ENCODE assay signal across 27 cellular contexts in the genomic region with DNA sequence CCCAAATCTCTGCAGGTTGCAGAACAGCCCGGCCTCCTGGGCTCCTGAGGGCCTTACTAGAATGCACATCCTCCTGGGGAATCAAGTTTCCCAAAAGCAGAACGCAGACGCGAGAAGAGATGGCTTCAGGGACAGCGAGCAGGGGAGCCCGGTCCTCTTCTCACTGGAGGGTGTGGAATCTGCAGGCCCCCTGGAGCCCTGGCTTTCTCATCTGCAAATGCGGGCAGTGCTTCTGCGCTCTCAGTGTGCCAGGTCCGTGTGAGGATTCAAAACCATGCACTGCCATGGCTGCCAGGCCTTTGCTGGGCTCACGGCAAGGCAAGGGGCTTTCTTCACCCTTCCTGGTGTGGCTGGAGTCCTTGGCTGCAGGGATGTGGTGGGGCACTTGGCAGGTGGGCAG.
"Had no signal": no experiment of that assay in that cellular context is flagged by ENCODE, and none has a peak within 500 bp of the region (broad histone marks: within the 10 kb centered on the region; RNA-seq: fewer than 3 reads in every experiment).

No MANE protein-coding gene starts in this region.

- H3K4me1 Mint-ChIP-seq: immature natural killer cell; mesothelial cell of epicardium; naive B cell; natural killer cell; stimulated activated memory B cell treated with anti-CD40 and anti-IgM and Interleukin-4, amounts not matched to agents 10 μg/mL and 1 μg/mL and 100 μg/mL, for 72 hours had no signal

- H3K4me2 ChIP-seq: neural progenitor cell had no signal

- H3K4me1 ChIP-seq: heart left ventricle, left ventricle myocardium inferior, neural progenitor cell, prostate gland, stomach, testis, thyroid gland, transverse colon, upper lobe of left lung, vagina had no signal

- H3K27ac ChIP-seq: heart left ventricle, left ventricle myocardium inferior, neural progenitor cell, ovary, prostate gland, skin epidermis, stomach, testis, thyroid gland, transverse colon, upper lobe of left lung, vagina had no signal

- H3K9me3 ChIP-seq: heart left ventricle, left ventricle myocardium inferior, ovary, prostate gland, testis, thyroid gland, transverse colon, upper lobe of left lung, vagina had no signal

- H3K27me3 Mint-ChIP-seq: stimulated activated memory B cell treated with anti-CD40 and anti-IgM and Interleukin-4, amounts not matched to agents 10 μg/mL and 1 μg/mL and 100 μg/mL, for 72 hours had no signal

- H3K27ac Mint-ChIP-seq: immature natural killer cell; mesothelial cell of epicardium; naive B cell; natural killer cell; nephron progenitor cell; neural progenitor cell; stimulated activated memory B cell treated with anti-CD40 and anti-IgM and Interleukin-4, amounts not matched to agents 10 μg/mL and 1 μg/mL and 100 μg/mL, for 72 hours had no signal

- H3K4me3 Mint-ChIP-seq: immature natural killer cell; mesothelial cell of epicardium; naive B cell; natural killer cell; nephron progenitor cell; neural progenitor cell; stimulated activated memory B cell treated with anti-CD40 and anti-IgM and Interleukin-4, amounts not matched to agents 10 μg/mL and 1 μg/mL and 100 μg/mL, for 72 hours had no signal

- H3K9ac ChIP-seq: neural progenitor cell had no signal

- H3K36me3 ChIP-seq: heart left ventricle, left ventricle myocardium inferior, neural progenitor cell, ovary, prostate gland, stomach, thyroid gland, transverse colon, upper lobe of left lung, vagina had no signal

- H3K4me3 ChIP-seq: heart left ventricle, left ventricle myocardium inferior, lung, neural progenitor cell, ovary, prostate gland, skin epidermis, stomach, testis, thyroid gland, transverse colon, upper lobe of left lung, vagina had no signal

- H3K36me3 Mint-ChIP-seq: immature natural killer cell; mesothelial cell of epicardium; naive B cell; natural killer cell; neural progenitor cell; stimulated activated memory B cell treated with anti-CD40 and anti-IgM and Interleukin-4, amounts not matched to agents 10 μg/mL and 1 μg/mL and 100 μg/mL, for 72 hours had no signal

- H3K27me3 ChIP-seq: neural progenitor cell, ovary, testis, thyroid gland, transverse colon, upper lobe of left lung, vagina had no signal

- DNase-seq: heart left ventricle; hypothalamus; immature natural killer cell; left ventricle myocardium inferior; naive B cell; natural killer cell; nephron progenitor cell; ovary; retina; right cardiac atrium; stimulated activated CD4-positive, alpha-beta T cell treated with anti-CD3 and anti-CD28 coated beads, Interleukin-1b, Interleukin-23, amount 100 ng/mL, for 48 hours; stimulated activated CD4-positive, alpha-beta T cell treated with anti-CD3 and anti-CD28 coated beads, Interleukin-2, amount 100 ng/mL, for 48 hours; stimulated activated CD4-positive, alpha-beta T cell treated with anti-CD3 and anti-CD28 coated beads, Interleukin-4, amount 100 ng/mL, for 4 hours; stimulated activated CD8-positive, alpha-beta memory T cell treated with anti-CD3 and anti-CD28 coated beads, Interleukin-4, amount 100 ng/mL, for 48 hours; stimulated activated naive CD8-positive, alpha-beta T cell treated with anti-CD3 and anti-CD28 coated beads, Interleukin-15, Interleukin-2, amounts not matched to agents 100 U/mL and 50 U/mL, for 24 hours; stomach; testis; thyroid gland; transverse colon; upper lobe of left lung had no signal

- H3K9me3 Mint-ChIP-seq: natural killer cell, nephron progenitor cell, neural progenitor cell had no signal
